1 cellular context compared by ENCODE assay signal in the genomic region with DNA sequence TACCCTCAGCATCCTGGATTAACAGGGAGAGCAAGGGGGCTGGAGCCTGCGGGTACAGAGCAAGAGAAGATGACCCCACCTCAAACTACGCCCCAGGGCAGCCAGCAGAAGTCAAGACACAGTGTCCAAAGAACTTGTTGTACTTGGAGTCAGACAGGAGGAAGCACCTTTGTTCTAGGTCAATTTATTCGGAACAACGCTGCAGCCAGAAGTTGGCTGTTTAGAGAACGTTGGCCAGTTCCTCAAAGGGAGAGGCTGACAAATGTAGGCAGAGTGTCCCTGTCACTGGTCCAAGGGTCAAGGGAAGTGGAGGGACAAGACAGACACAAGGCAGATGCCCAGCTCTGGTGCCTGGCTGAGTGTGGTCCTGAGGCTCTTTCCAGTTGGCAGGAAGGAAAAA.
TF ChIP-seq lines count a peak whose summit lies in the region.

No MANE protein-coding gene starts in this region.

TF ChIP-seq in HepG2, 621 proteins besides CTCF, POLR2A, EP300 and RAD21 (continued from another document):
- TF ChIP-seq TEF (CRISPR knock-in tag; IDR thresholded peaks at IDR 0.05) (no peak), ZNF577 (CRISPR knock-in tag; IDR thresholded peaks at IDR 0.05; ENCODE audit: borderline replicate concordance, low read depth) (no peak), ZNF83 (CRISPR knock-in tag; IDR thresholded peaks at IDR 0.05; ENCODE audit: borderline replicate concordance) (no peak)
